Comparison of ENCODE assay signal across 1 cellular context in genomic region chr2:171159326-171160118, GRCh38.
TF ChIP-seq lines count a peak whose summit lies in the region.

No MANE protein-coding gene starts in this region.

TF ChIP-seq in K562, 482 proteins besides CTCF, POLR2A, EP300 and RAD21 (continued from another document):
- TF ChIP-seq CUX1 (CRISPR knock-in tag; IDR thresholded peaks at IDR 0.05) (no peak), ZNF146 (CRISPR knock-in tag; IDR thresholded peaks at IDR 0.05; ENCODE audit: unreplicated experiment) (no peak), TSHZ1 (CRISPR knock-in tag; IDR thresholded peaks at IDR 0.05) (no peak), ZNF79 (CRISPR knock-in tag; IDR thresholded peaks at IDR 0.05; ENCODE audit: low read depth) (no peak), CREM (IDR thresholded peaks at IDR 0.05; ENCODE audit: low read depth) (no peak), ZNF707 (CRISPR knock-in tag; conservative IDR thresholded peaks at IDR 0.05) (no peak), ZNF212 (CRISPR knock-in tag; IDR thresholded peaks at IDR 0.05) (no peak), POU5F1 (IDR thresholded peaks at IDR 0.05; ENCODE audit: borderline replicate concordance, low read depth, low read length, partially characterized antibody) (no peak), NR2F6 (CRISPR knock-in tag; IDR thresholded peaks at IDR 0.05) (no peak), ERF (CRISPR knock-in tag; IDR thresholded peaks at IDR 0.05) (no peak)
- TF ChIP-seq, protein P1, sequence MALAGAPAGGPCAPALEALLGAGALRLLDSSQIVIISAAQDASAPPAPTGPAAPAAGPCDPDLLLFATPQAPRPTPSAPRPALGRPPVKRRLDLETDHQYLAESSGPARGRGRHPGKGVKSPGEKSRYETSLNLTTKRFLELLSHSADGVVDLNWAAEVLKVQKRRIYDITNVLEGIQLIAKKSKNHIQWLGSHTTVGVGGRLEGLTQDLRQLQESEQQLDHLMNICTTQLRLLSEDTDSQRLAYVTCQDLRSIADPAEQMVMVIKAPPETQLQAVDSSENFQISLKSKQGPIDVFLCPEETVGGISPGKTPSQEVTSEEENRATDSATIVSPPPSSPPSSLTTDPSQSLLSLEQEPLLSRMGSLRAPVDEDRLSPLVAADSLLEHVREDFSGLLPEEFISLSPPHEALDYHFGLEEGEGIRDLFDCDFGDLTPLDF (CRISPR knock-in tag; IDR thresholded peaks at IDR 0.05), result peak; percentile 64; the same call in 1 of the 2 replicates
- TF ChIP-seq, protein P2, sequence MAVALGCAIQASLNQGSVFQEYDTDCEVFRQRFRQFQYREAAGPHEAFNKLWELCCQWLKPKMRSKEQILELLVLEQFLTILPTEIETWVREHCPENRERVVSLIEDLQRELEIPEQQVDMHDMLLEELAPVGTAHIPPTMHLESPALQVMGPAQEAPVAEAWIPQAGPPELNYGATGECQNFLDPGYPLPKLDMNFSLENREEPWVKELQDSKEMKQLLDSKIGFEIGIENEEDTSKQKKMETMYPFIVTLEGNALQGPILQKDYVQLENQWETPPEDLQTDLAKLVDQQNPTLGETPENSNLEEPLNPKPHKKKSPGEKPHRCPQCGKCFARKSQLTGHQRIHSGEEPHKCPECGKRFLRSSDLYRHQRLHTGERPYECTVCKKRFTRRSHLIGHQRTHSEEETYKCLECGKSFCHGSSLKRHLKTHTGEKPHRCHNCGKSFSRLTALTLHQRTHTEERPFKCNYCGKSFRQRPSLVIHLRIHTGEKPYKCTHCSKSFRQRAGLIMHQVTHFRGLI (CRISPR knock-in tag; IDR thresholded peaks at IDR 0.05), result no peak
- TF ChIP-seq, protein P3, sequence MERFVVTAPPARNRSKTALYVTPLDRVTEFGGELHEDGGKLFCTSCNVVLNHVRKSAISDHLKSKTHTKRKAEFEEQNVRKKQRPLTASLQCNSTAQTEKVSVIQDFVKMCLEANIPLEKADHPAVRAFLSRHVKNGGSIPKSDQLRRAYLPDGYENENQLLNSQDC (CRISPR knock-in tag; IDR thresholded peaks at IDR 0.05), result no peak
- TF ChIP-seq, protein P4, sequence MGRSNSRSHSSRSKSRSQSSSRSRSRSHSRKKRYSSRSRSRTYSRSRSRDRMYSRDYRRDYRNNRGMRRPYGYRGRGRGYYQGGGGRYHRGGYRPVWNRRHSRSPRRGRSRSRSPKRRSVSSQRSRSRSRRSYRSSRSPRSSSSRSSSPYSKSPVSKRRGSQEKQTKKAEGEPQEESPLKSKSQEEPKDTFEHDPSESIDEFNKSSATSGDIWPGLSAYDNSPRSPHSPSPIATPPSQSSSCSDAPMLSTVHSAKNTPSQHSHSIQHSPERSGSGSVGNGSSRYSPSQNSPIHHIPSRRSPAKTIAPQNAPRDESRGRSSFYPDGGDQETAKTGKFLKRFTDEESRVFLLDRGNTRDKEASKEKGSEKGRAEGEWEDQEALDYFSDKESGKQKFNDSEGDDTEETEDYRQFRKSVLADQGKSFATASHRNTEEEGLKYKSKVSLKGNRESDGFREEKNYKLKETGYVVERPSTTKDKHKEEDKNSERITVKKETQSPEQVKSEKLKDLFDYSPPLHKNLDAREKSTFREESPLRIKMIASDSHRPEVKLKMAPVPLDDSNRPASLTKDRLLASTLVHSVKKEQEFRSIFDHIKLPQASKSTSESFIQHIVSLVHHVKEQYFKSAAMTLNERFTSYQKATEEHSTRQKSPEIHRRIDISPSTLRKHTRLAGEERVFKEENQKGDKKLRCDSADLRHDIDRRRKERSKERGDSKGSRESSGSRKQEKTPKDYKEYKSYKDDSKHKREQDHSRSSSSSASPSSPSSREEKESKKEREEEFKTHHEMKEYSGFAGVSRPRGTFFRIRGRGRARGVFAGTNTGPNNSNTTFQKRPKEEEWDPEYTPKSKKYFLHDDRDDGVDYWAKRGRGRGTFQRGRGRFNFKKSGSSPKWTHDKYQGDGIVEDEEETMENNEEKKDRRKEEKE (IDR thresholded peaks at IDR 0.05; ENCODE audit: borderline replicate concordance in 1 of 2, control insufficient read depth in 1 of 2, low read depth in 2 of 2, low read length in 1 of 2), result no peak
- TF ChIP-seq, protein P5, sequence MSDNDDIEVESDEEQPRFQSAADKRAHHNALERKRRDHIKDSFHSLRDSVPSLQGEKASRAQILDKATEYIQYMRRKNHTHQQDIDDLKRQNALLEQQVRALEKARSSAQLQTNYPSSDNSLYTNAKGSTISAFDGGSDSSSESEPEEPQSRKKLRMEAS (CRISPR knock-in tag; IDR thresholded peaks at IDR 0.05), result peak; percentile 75; the same call in 1 of the 2 replicates
